1 cellular context compared by ENCODE assay signal in genomic region chr14:77032854-77033621, GRCh38.
TF ChIP-seq lines count a peak whose summit lies in the region.

No MANE protein-coding gene starts in this region.

TF ChIP-seq in HepG2, 621 proteins besides CTCF, POLR2A, EP300 and RAD21 (continued from another document and continues in another):
- TF ChIP-seq NFE2L1 (CRISPR knock-in tag; IDR thresholded peaks at IDR 0.05; ENCODE audit: borderline replicate concordance) (no peak), PBX3 (CRISPR knock-in tag; IDR thresholded peaks at IDR 0.05; ENCODE audit: borderline replicate concordance) (no peak), IRF1 (CRISPR knock-in tag; IDR thresholded peaks at IDR 0.05; ENCODE audit: low read depth) (no peak), TARDBP (CRISPR knock-in tag; IDR thresholded peaks at IDR 0.05) (no peak), ZNF253 (CRISPR knock-in tag; IDR thresholded peaks at IDR 0.05; ENCODE audit: borderline replicate concordance) (no peak), SIN3B (IDR thresholded peaks at IDR 0.05; ENCODE audit: low read length) (no peak), NR2F1 (CRISPR knock-in tag; IDR thresholded peaks at IDR 0.05) (no peak), TFE3 (CRISPR knock-in tag; IDR thresholded peaks at IDR 0.05) (no peak), ZNF644 (CRISPR knock-in tag; IDR thresholded peaks at IDR 0.05; ENCODE audit: low read depth) (no peak), MLXIP (CRISPR knock-in tag; IDR thresholded peaks at IDR 0.05; ENCODE audit: borderline replicate concordance) (no peak), ZNF576 (CRISPR knock-in tag; IDR thresholded peaks at IDR 0.05) (no peak), ZBTB8A (CRISPR knock-in tag; IDR thresholded peaks at IDR 0.05; ENCODE audit: borderline replicate concordance, low read depth) (no peak), ZKSCAN8 (CRISPR knock-in tag; IDR thresholded peaks at IDR 0.05; ENCODE audit: borderline replicate concordance) (no peak), SKIL (CRISPR knock-in tag; IDR thresholded peaks at IDR 0.05; ENCODE audit: borderline replicate concordance) (peak; percentile 58; the same call in 1 of the 2 replicates), ISX (CRISPR knock-in tag; conservative IDR thresholded peaks at IDR 0.05) (no peak), STAT6 (CRISPR knock-in tag; IDR thresholded peaks at IDR 0.05; ENCODE audit: borderline replicate concordance) (no peak), MIER3 (CRISPR knock-in tag; IDR thresholded peaks at IDR 0.05; ENCODE audit: borderline replicate concordance) (no peak), BCL3 (CRISPR knock-in tag; IDR thresholded peaks at IDR 0.05) (no peak), DRAP1 (CRISPR knock-in tag; IDR thresholded peaks at IDR 0.05) (no peak; the same call in 1 of the 2 replicates), ZNF12 (CRISPR knock-in tag; IDR thresholded peaks at IDR 0.05) (no peak), MEIS1 (CRISPR knock-in tag; IDR thresholded peaks at IDR 0.05; ENCODE audit: borderline replicate concordance) (0 out of 2 replicates have a peak, but pooled peaks have one; percentile 45), ZNF281 (CRISPR knock-in tag; IDR thresholded peaks at IDR 0.05; ENCODE audit: borderline replicate concordance) (peak; percentile 84), ZNF280B (CRISPR knock-in tag; IDR thresholded peaks at IDR 0.05; ENCODE audit: borderline replicate concordance) (no peak), ZNF18 (CRISPR knock-in tag; IDR thresholded peaks at IDR 0.05; ENCODE audit: insufficient replicate concordance) (no peak), HDAC6 (IDR thresholded peaks at IDR 0.05; ENCODE audit: low read depth, low read length) (no peak), ZHX1 (CRISPR knock-in tag; IDR thresholded peaks at IDR 0.05; ENCODE audit: low read depth) (0 out of 2 replicates have a peak, but pooled peaks have one; percentile 32), GATAD1 (CRISPR knock-in tag; IDR thresholded peaks at IDR 0.05) (no peak)
